1 cellular context compared by ENCODE assay signal in genomic region chr6:33317668-33318425, GRCh38.
TF ChIP-seq lines count a peak whose summit lies in the region.

TSS of gene ZBTB22 (minus strand) at chr6:33317744. CDS start at chr6:33316916, 828 bp downstream.

TF ChIP-seq in HepG2, 621 proteins besides CTCF, POLR2A, EP300 and RAD21 (continued from another document and continues in another):
- peak; percentile 58; the same call in 1 of the 2 replicates for TF ChIP-seq UBTF (CRISPR knock-in tag; IDR thresholded peaks at IDR 0.05)
- 0 out of 2 replicates have a peak, but pooled peaks have one; percentile 29 for TF ChIP-seq NFKBIZ (CRISPR knock-in tag; IDR thresholded peaks at IDR 0.05)
- TF ChIP-seq TSC22D2 (CRISPR knock-in tag; IDR thresholded peaks at IDR 0.05; ENCODE audit: borderline replicate concordance): no peak
- TF ChIP-seq RARG (CRISPR knock-in tag; IDR thresholded peaks at IDR 0.05; ENCODE audit: low read depth): no peak
- no peak for TF ChIP-seq XRCC5 (optimal IDR thresholded peaks at IDR 0.05; ENCODE audit: low read length)
- TF ChIP-seq ZNF362 (CRISPR knock-in tag; IDR thresholded peaks at IDR 0.05; ENCODE audit: borderline replicate concordance): peak; percentile 98
- no peak for TF ChIP-seq ZNF878 (CRISPR knock-in tag; IDR thresholded peaks at IDR 0.05)
- no peak for TF ChIP-seq ADNP (CRISPR knock-in tag; IDR thresholded peaks at IDR 0.05)
- no peak for TF ChIP-seq ZSCAN30 (CRISPR knock-in tag; IDR thresholded peaks at IDR 0.05)
- no peak for TF ChIP-seq NFIC (IDR thresholded peaks at IDR 0.05; ENCODE audit: low read length)
- TF ChIP-seq TOPORS (CRISPR knock-in tag; IDR thresholded peaks at IDR 0.05): no peak
- TF ChIP-seq CENPT (CRISPR knock-in tag; IDR thresholded peaks at IDR 0.05; ENCODE audit: low read depth): no peak
- TF ChIP-seq ZNF510 (CRISPR knock-in tag; IDR thresholded peaks at IDR 0.05; ENCODE audit: low read depth): no peak
- TF ChIP-seq HOXD1 (CRISPR knock-in tag; IDR thresholded peaks at IDR 0.05): 0 out of 2 replicates have a peak, but pooled peaks have one; percentile 20
- no peak for TF ChIP-seq HMGA1 (CRISPR knock-in tag; conservative IDR thresholded peaks at IDR 0.05)
- TF ChIP-seq CBFB (CRISPR knock-in tag; IDR thresholded peaks at IDR 0.05): peak; percentile 29; the same call in 1 of the 2 replicates
- TF ChIP-seq KLF13 (CRISPR knock-in tag; IDR thresholded peaks at IDR 0.05): no peak
- TF ChIP-seq ZNF607 (CRISPR knock-in tag; IDR thresholded peaks at IDR 0.05; ENCODE audit: borderline replicate concordance): no peak; the same call in 1 of the 2 replicates
- TF ChIP-seq ZNF468 (CRISPR knock-in tag; IDR thresholded peaks at IDR 0.05): no peak
- TF ChIP-seq ZNF772 (CRISPR knock-in tag; IDR thresholded peaks at IDR 0.05): no peak
- TF ChIP-seq ZNF761 (CRISPR knock-in tag; conservative IDR thresholded peaks at IDR 0.05): no peak
- peak; percentile 53 for TF ChIP-seq SAP130 (CRISPR knock-in tag; IDR thresholded peaks at IDR 0.05; ENCODE audit: low read depth)
- peak; percentile 27; the same call in 1 of the 2 replicates for TF ChIP-seq GATAD2A (CRISPR knock-in tag; IDR thresholded peaks at IDR 0.05)
- no peak for TF ChIP-seq GTF2F1 (IDR thresholded peaks at IDR 0.05; ENCODE audit: low read length)
- TF ChIP-seq PBX3 (CRISPR knock-in tag; IDR thresholded peaks at IDR 0.05; ENCODE audit: borderline replicate concordance): 0 out of 2 replicates have a peak, but pooled peaks have one; percentile 15
- no peak; the same call in 1 of the 2 replicates for TF ChIP-seq ZNF850 (CRISPR knock-in tag; conservative IDR thresholded peaks at IDR 0.05)
- peak; percentile 75; the same call in 1 of the 2 replicates for TF ChIP-seq ARID4A (CRISPR knock-in tag; IDR thresholded peaks at IDR 0.05; ENCODE audit: borderline replicate concordance)
- no peak for TF ChIP-seq SUZ12 (IDR thresholded peaks at IDR 0.05; ENCODE audit: low read depth, low read length)
- TF ChIP-seq MXD3 (CRISPR knock-in tag; IDR thresholded peaks at IDR 0.05): 0 out of 2 replicates have a peak, but pooled peaks have one; percentile 18
- no peak for TF ChIP-seq BRCA1 (CRISPR knock-in tag; IDR thresholded peaks at IDR 0.05)
- TF ChIP-seq ZNF256 (CRISPR knock-in tag; conservative IDR thresholded peaks at IDR 0.05): no peak
- no peak for TF ChIP-seq ZBTB39 (CRISPR knock-in tag; IDR thresholded peaks at IDR 0.05)
- TF ChIP-seq KDM2A (CRISPR knock-in tag; IDR thresholded peaks at IDR 0.05; ENCODE audit: borderline replicate concordance, low read depth): peak; percentile 81
- TF ChIP-seq HMGXB4 (CRISPR knock-in tag; IDR thresholded peaks at IDR 0.05; ENCODE audit: borderline replicate concordance in 1 of 2, low read depth in 1 of 2): peak; percentile 51 to 65; a peak in 2 of 4 replicates
- TF ChIP-seq PRDM10 (CRISPR knock-in tag; IDR thresholded peaks at IDR 0.05; ENCODE audit: low read depth): peak; percentile 89; the same call in 1 of the 2 replicates
- no peak for TF ChIP-seq RXRA (CRISPR knock-in tag; IDR thresholded peaks at IDR 0.05)
- 0 out of 2 replicates have a peak, but pooled peaks have one; percentile 35 for TF ChIP-seq ZNF501 (CRISPR knock-in tag; IDR thresholded peaks at IDR 0.05)
- TF ChIP-seq RFXAP (CRISPR knock-in tag; IDR thresholded peaks at IDR 0.05; ENCODE audit: borderline replicate concordance): peak; percentile 81
- TF ChIP-seq SOX6 (IDR thresholded peaks at IDR 0.05): no peak
- no peak; the same call in 1 of the 2 replicates for TF ChIP-seq SOX6 (CRISPR knock-in tag; IDR thresholded peaks at IDR 0.05)
- peak; percentile 65; the same call in 1 of the 2 replicates for TF ChIP-seq TAF1 (CRISPR knock-in tag; IDR thresholded peaks at IDR 0.05)
- no peak; the same call in 1 of the 2 replicates for TF ChIP-seq KLF9 (CRISPR knock-in tag; IDR thresholded peaks at IDR 0.05; ENCODE audit: low read depth)
- TF ChIP-seq ZNF691 (CRISPR knock-in tag; IDR thresholded peaks at IDR 0.05; ENCODE audit: borderline replicate concordance, low read depth): no peak
- TF ChIP-seq ZNF564 (CRISPR knock-in tag; IDR thresholded peaks at IDR 0.05): no peak
- no peak for TF ChIP-seq HMG20A (CRISPR knock-in tag; IDR thresholded peaks at IDR 0.05; ENCODE audit: borderline replicate concordance)
